In the genomic region with DNA sequence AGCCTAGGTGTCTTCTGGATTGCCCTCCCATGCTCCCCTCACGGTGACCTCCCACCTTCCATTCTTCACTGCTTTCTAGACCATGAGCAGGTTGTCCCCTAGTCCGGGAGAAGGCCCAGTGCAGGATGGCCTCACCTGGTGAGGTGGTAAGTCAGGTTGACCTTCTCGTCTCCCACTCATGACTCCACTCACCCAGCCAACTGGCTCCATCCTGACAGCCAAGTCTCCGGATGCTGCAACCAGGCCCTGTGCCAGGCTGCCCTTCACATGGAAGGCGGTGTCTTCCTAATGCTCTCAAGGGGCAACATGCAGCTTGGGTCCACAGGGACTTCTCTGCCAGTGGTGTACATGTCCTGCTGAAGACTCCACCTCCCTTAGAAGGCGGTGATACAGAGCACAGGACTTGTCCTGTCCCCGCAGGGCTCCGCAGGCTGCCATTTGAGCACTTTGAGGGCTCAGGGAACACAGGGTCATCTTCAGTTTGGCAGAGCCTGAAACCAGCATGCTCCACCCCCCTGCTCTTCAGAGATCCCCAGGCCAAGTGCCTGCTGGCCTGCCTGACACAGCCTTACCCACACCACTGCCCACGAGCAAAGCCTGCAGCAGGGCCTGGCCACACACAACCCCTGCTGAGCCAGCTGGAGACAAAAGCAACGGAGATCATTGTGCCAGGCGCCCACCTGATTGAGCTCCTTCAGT, we compare ENCODE assay signal across 1 cellular context.
TF ChIP-seq lines count a peak whose summit lies in the region.

No MANE protein-coding gene starts in this region.

TF ChIP-seq in GM12878, 131 proteins besides CTCF, POLR2A, EP300 and RAD21:
- TF ChIP-seq MTA3 (IDR thresholded peaks at IDR 0.05; ENCODE audit: borderline replicate concordance, low read length) (no peak), SREBF1 (IDR thresholded peaks at IDR 0.05; ENCODE audit: low read length) (no peak), SIX5 (IDR thresholded peaks at IDR 0.05; ENCODE audit: low read depth, low read length, severe bottlenecking) (no peak), ZZZ3 (IDR thresholded peaks at IDR 0.05; ENCODE audit: control insufficient read depth, insufficient read length, low read depth) (no peak), RELA (IDR thresholded peaks at IDR 0.05; ENCODE audit: borderline replicate concordance, partially characterized antibody) (no peak), SREBF2 (IDR thresholded peaks at IDR 0.05; ENCODE audit: low read length) (no peak), ZBED1 (IDR thresholded peaks at IDR 0.05; ENCODE audit: borderline replicate concordance) (no peak), HCFC1 (IDR thresholded peaks at IDR 0.05; ENCODE audit: low read length) (no peak), RAD51 (IDR thresholded peaks at IDR 0.05) (no peak), SMAD1 (IDR thresholded peaks at IDR 0.05; ENCODE audit: low read depth, partially characterized antibody) (no peak), PML (IDR thresholded peaks at IDR 0.05; ENCODE audit: low read length) (no peak), SIN3A (IDR thresholded peaks at IDR 0.05; ENCODE audit: low read depth, low read length) (no peak), SUPT20H (IDR thresholded peaks at IDR 0.05; ENCODE audit: borderline replicate concordance, control insufficient read depth, low read depth, low read length) (no peak)
- TF ChIP-seq, protein P1, sequence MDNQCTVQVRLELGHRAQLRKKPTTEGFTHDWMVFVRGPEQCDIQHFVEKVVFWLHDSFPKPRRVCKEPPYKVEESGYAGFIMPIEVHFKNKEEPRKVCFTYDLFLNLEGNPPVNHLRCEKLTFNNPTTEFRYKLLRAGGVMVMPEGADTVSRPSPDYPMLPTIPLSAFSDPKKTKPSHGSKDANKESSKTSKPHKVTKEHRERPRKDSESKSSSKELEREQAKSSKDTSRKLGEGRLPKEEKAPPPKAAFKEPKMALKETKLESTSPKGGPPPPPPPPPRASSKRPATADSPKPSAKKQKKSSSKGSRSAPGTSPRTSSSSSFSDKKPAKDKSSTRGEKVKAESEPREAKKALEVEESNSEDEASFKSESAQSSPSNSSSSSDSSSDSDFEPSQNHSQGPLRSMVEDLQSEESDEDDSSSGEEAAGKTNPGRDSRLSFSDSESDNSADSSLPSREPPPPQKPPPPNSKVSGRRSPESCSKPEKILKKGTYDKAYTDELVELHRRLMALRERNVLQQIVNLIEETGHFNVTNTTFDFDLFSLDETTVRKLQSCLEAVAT (IDR thresholded peaks at IDR 0.05) = no peak
- TF ChIP-seq, protein P2, sequence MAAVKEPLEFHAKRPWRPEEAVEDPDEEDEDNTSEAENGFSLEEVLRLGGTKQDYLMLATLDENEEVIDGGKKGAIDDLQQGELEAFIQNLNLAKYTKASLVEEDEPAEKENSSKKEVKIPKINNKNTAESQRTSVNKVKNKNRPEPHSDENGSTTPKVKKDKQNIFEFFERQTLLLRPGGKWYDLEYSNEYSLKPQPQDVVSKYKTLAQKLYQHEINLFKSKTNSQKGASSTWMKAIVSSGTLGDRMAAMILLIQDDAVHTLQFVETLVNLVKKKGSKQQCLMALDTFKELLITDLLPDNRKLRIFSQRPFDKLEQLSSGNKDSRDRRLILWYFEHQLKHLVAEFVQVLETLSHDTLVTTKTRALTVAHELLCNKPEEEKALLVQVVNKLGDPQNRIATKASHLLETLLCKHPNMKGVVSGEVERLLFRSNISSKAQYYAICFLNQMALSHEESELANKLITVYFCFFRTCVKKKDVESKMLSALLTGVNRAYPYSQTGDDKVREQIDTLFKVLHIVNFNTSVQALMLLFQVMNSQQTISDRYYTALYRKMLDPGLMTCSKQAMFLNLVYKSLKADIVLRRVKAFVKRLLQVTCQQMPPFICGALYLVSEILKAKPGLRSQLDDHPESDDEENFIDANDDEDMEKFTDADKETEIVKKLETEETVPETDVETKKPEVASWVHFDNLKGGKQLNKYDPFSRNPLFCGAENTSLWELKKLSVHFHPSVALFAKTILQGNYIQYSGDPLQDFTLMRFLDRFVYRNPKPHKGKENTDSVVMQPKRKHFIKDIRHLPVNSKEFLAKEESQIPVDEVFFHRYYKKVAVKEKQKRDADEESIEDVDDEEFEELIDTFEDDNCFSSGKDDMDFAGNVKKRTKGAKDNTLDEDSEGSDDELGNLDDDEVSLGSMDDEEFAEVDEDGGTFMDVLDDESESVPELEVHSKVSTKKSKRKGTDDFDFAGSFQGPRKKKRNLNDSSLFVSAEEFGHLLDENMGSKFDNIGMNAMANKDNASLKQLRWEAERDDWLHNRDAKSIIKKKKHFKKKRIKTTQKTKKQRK (IDR thresholded peaks at IDR 0.05; ENCODE audit: low read depth, low read length) = no peak
- TF ChIP-seq, protein P3, sequence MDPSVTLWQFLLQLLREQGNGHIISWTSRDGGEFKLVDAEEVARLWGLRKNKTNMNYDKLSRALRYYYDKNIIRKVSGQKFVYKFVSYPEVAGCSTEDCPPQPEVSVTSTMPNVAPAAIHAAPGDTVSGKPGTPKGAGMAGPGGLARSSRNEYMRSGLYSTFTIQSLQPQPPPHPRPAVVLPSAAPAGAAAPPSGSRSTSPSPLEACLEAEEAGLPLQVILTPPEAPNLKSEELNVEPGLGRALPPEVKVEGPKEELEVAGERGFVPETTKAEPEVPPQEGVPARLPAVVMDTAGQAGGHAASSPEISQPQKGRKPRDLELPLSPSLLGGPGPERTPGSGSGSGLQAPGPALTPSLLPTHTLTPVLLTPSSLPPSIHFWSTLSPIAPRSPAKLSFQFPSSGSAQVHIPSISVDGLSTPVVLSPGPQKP (IDR thresholded peaks at IDR 0.05; ENCODE audit: low read depth, low read length) = no peak
- TF ChIP-seq, protein P4, sequence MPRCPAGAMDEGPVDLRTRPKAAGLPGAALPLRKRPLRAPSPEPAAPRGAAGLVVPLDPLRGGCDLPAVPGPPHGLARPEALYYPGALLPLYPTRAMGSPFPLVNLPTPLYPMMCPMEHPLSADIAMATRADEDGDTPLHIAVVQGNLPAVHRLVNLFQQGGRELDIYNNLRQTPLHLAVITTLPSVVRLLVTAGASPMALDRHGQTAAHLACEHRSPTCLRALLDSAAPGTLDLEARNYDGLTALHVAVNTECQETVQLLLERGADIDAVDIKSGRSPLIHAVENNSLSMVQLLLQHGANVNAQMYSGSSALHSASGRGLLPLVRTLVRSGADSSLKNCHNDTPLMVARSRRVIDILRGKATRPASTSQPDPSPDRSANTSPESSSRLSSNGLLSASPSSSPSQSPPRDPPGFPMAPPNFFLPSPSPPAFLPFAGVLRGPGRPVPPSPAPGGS (IDR thresholded peaks at IDR 0.05; ENCODE audit: borderline replicate concordance, insufficient read depth, low read depth, low read length, poor library complexity, severe bottlenecking) = no peak
